ENCODE assay signal across 8 cellular contexts in the genomic region with DNA sequence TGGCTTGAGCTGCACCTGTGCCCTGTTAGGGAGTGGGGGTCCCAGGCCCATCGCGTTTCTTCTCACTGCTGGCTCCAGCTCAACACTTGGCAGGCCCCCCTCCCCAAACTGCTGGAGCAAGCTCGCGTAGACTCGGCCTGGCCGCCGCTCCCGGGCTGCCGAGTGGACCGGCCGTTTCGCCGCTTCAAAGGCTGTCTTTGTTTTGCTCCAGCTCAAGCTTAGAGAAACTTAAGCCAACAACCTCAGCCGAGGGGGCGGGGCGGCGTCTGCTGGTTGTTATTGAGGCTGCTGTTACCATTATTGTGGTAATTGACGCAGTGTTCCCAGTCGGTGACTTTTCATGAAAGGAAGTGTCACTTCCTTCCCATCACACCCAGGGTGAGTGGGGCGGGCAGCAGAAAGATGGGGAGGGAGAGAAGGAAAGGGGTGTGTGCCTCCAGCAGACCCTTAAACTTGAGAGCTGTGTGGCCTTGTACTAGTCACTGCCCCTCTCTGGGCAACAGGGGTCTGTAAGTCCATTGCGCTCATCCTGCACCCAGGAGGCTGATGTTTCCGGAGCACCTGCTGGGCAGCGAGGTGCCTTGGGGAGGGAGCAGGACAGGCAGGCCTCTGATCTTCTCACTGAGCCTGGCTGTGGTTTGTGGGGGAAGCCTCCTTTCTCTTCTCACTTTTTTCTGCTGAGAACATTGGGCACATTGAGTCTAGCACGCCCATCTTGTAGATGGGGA. TPM values are rescaled to one million over a fixed set of nuclear protein-coding genes. Genes with fewer than 3 reads are reported as not detected.
A peak's percentile ranks its signal among the peaks of the same experiment; 100 is the strongest.
DNase-seq lines count a peak whose midpoint lies in the region; ATAC-seq and TF ChIP-seq lines count a peak whose summit lies in the region.

No MANE protein-coding gene starts in this region.

- no peak overlapping the region for H3K27ac ChIP-seq in HCT116 (ENCODE audit: low read depth, low read length)
- H3K27ac ChIP-seq in effector memory CD4-positive, alpha-beta T cell (ENCODE audit: insufficient read depth, low read length, poor library complexity, severe bottlenecking), result peak overlapping the region; percentile 99

- no peak for DNase-seq in HCT116 (ENCODE audit: low read depth, low spot score)
- DNase-seq in activated CD8-positive, alpha-beta memory T cell treated with anti-CD3 and anti-CD28 coated beads for 1 hour (ENCODE audit: extremely low read depth in 1 of 2, low read depth in 1 of 2), result peak; percentile 85 to 90
- DNase-seq in effector memory CD4-positive, alpha-beta T cell, result peak; percentile 83 to 92 (median 87)
- peak; percentile 84 for DNase-seq in mucosa of gallbladder (ENCODE audit: low spot score)
- DNase-seq in stimulated activated CD8-positive, alpha-beta memory T cell treated with anti-CD3 and anti-CD28 coated beads, Interleukin-4, amount 100 ng/mL, for 4 hours (ENCODE audit: low read depth in 2 of 2, low spot score in 1 of 2), result peak; percentile 76 to 80
- no peak for DNase-seq in DMS79 (lab: John Stamatoyannopoulos, UW)
- no peak for DNase-seq in DMS 273 treated with DMSO at 0.1 percent for 48 hours (lab: John Stamatoyannopoulos, UW)

- no peak for ATAC-seq in HCT116
- ATAC-seq in HG03342 (IDR thresholded peaks at IDR 0.05; ENCODE audit: unreplicated experiment), result no peak

- no peaks in the 10 kb centered on the region for H3K36me3 ChIP-seq in HCT116 (ENCODE audit: control insufficient read depth in 1 of 2, insufficient read depth in 2 of 2, low read length in 2 of 2)
- peaks cover 19% of the 10 kb centered on the region for H3K36me3 ChIP-seq in effector memory CD4-positive, alpha-beta T cell (ENCODE audit: control insufficient read depth, insufficient read depth, low read length)

- no peak for TF ChIP-seq RAD21 in HCT116 (IDR thresholded peaks at IDR 0.05; ENCODE audit: low read depth)

- no peaks in the 10 kb centered on the region for H3K9me2 ChIP-seq in HCT116 (ENCODE audit: insufficient read depth)

- peak overlapping the region; percentile 93; the same call in 1 of the 2 replicates for H3K4me2 ChIP-seq in HCT116 (ENCODE audit: low read length)

- POLR2A ChIA-PET in HCT116 (lab: Charles Lee), result interaction anchor here (1.2 kb wide), 1 partner anchor 27 kb away, joined by 3 read pairs; no protein-coding TSS in a partner anchor

- TF ChIP-seq CTCF in HCT116 (IDR thresholded peaks at IDR 0.05 in 2 of 3, conservative IDR thresholded peaks at IDR 0.05 in 1 of 3; ENCODE audit: borderline replicate concordance in 1 of 3, insufficient read depth in 1 of 3, low read depth in 2 of 3, low read length in 2 of 3), result no peak

- no peaks in the 10 kb centered on the region for H4K20me1 ChIP-seq in HCT116 (ENCODE audit: insufficient read depth)

- peaks cover 10 to 48% of the 10 kb centered on the region in 2 experiments for H3K4me1 ChIP-seq in HCT116 (ENCODE audit: control insufficient read depth in 1 of 2, insufficient read depth in 2 of 2, low read length in 2 of 2)
- H3K4me1 ChIP-seq in effector memory CD4-positive, alpha-beta T cell (ENCODE audit: control insufficient read depth, insufficient read depth, low read length, poor library complexity, severe bottlenecking), result peaks cover 45% of the 10 kb centered on the region

- intact Hi-C loops in HCT116 (cut with micrococcal nuclease), result no loop called here

- CTCF ChIA-PET in HCT116 (lab: Charles Lee), result interaction anchor here (3.8 kb wide), 1 partner anchor 11 kb away, joined by 22 read pairs; no protein-coding TSS in a partner anchor

- no peak overlapping the region for H2AFZ ChIP-seq in HCT116 (ENCODE audit: low read depth, low read length, poor library complexity, severe bottlenecking)

- H3K9me3 ChIP-seq in HCT116 (ENCODE audit: control insufficient read depth in 1 of 2, insufficient read depth in 1 of 2, low read depth in 1 of 2, low read length in 2 of 2), result no peaks in the 10 kb centered on the region
- no peaks in the 10 kb centered on the region for H3K9me3 ChIP-seq in effector memory CD4-positive, alpha-beta T cell (ENCODE audit: control insufficient read depth, low read length)

- no peak overlapping the region for H3K9ac ChIP-seq in HCT116 (ENCODE audit: low read length)

- RAD21 ChIA-PET in HCT116 (lab: Charles Lee; ENCODE audit: low non-redundant PET in 1 of 2, low total read pairs in 2 of 2, uncharacterized antibody in 2 of 2, unreplicated experiment in 2 of 2), result no interaction called here

- H3K4me3 ChIP-seq in HCT116 (replicated peaks in 1 of 2; ENCODE audit: low read depth in 1 of 2, low read length in 2 of 2), result no peak overlapping the region
- H3K4me3 ChIP-seq in effector memory CD4-positive, alpha-beta T cell (ENCODE audit: insufficient read depth, low read depth, low read length, poor library complexity, severe bottlenecking), result peak overlapping the region; percentile 99

- TF ChIP-seq POLR2A in HCT116 (IDR thresholded peaks at IDR 0.05; ENCODE audit: borderline replicate concordance, extremely low read depth, insufficient read depth, insufficient read length), result no peak

- no TSS peak for BruUV-seq in HCT116 (replicated peaks; lab: Mats Ljungman, UMichigan)

- H3K27me3 ChIP-seq in HCT116 (ENCODE audit: insufficient read depth, low read length), result no peaks in the 10 kb centered on the region
- H3K27me3 ChIP-seq in effector memory CD4-positive, alpha-beta T cell (replicated peaks; ENCODE audit: control insufficient read depth, insufficient read depth, low read length, poor library complexity, severe bottlenecking), result no peaks in the 10 kb centered on the region

- 0 out of 2 replicates have a peak, but pooled peaks cover 3% of the 10 kb centered on the region for H3K79me2 ChIP-seq in HCT116 (ENCODE audit: insufficient read depth, low read length)

TF ChIP-seq in HCT116, 20 proteins besides CTCF, POLR2A, EP300 and RAD21:
- TF ChIP-seq ZNF274 (IDR thresholded peaks at IDR 0.05; ENCODE audit: low read depth, low read length) (no peak), TCF7L2 (IDR thresholded peaks at IDR 0.05; ENCODE audit: borderline replicate concordance, extremely low read depth, insufficient read depth, insufficient read length) (no peak), CBX3 (IDR thresholded peaks at IDR 0.05; ENCODE audit: low read depth) (no peak), ELF1 (IDR thresholded peaks at IDR 0.05; ENCODE audit: borderline replicate concordance, low read depth) (no peak), ZFX (IDR thresholded peaks at IDR 0.05) (no peak), YY1 (IDR thresholded peaks at IDR 0.05; ENCODE audit: extremely low read depth, insufficient replicate concordance, low read depth, low read length) (no peak), SRF (IDR thresholded peaks at IDR 0.05; ENCODE audit: low read depth) (no peak), FOSL1 (IDR thresholded peaks at IDR 0.05; ENCODE audit: low read depth) (no peak), EZH2phosphoT487 (IDR thresholded peaks at IDR 0.05; ENCODE audit: borderline replicate concordance) (no peak), POLR2AphosphoS5 (IDR thresholded peaks at IDR 0.05; ENCODE audit: low read depth, low read length) (no peak)
- TF ChIP-seq, protein P1, sequence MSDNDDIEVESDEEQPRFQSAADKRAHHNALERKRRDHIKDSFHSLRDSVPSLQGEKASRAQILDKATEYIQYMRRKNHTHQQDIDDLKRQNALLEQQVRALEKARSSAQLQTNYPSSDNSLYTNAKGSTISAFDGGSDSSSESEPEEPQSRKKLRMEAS (IDR thresholded peaks at IDR 0.05), result no peak
- TF ChIP-seq, protein P2, sequence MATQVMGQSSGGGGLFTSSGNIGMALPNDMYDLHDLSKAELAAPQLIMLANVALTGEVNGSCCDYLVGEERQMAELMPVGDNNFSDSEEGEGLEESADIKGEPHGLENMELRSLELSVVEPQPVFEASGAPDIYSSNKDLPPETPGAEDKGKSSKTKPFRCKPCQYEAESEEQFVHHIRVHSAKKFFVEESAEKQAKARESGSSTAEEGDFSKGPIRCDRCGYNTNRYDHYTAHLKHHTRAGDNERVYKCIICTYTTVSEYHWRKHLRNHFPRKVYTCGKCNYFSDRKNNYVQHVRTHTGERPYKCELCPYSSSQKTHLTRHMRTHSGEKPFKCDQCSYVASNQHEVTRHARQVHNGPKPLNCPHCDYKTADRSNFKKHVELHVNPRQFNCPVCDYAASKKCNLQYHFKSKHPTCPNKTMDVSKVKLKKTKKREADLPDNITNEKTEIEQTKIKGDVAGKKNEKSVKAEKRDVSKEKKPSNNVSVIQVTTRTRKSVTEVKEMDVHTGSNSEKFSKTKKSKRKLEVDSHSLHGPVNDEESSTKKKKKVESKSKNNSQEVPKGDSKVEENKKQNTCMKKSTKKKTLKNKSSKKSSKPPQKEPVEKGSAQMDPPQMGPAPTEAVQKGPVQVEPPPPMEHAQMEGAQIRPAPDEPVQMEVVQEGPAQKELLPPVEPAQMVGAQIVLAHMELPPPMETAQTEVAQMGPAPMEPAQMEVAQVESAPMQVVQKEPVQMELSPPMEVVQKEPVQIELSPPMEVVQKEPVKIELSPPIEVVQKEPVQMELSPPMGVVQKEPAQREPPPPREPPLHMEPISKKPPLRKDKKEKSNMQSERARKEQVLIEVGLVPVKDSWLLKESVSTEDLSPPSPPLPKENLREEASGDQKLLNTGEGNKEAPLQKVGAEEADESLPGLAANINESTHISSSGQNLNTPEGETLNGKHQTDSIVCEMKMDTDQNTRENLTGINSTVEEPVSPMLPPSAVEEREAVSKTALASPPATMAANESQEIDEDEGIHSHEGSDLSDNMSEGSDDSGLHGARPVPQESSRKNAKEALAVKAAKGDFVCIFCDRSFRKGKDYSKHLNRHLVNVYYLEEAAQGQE (IDR thresholded peaks at IDR 0.05; ENCODE audit: low read depth), result no peak

RNA-seq across cellular contexts. Expression of a gene that starts 2.1 kb away (rescaled TPM):
- 8.2 TPM for total RNA-seq in HCT116 (2021; ENCODE audit: unreplicated experiment)
- polyA plus RNA-seq in HCT116 (2012), result 6.2 and 7.5 TPM in 2 replicates
- total RNA-seq in mucosa of gallbladder, result 30.2 TPM

RNA-seq across cellular contexts. Expression of a gene that starts 33.5 kb away (rescaled TPM):
- total RNA-seq in HCT116 (2021; ENCODE audit: unreplicated experiment) (not detected), mucosa of gallbladder (3.7 TPM)
- 0.09 and 0.10 TPM in 2 replicates for polyA plus RNA-seq in HCT116 (2012)

Comparison
In these comparisons a context has a peak if more than half of its experiments do, and no peak if none do; other contexts are left out.
1. DNase-seq: peak in activated CD8-positive, alpha-beta memory T cell treated with anti-CD3 and anti-CD28 coated beads for 1 hour (2 of 2), effector memory CD4-positive, alpha-beta T cell (3 of 3), mucosa of gallbladder (single experiment) and stimulated activated CD8-positive, alpha-beta memory T cell treated with anti-CD3 and anti-CD28 coated beads, Interleukin-4, amount 100 ng/mL, for 4 hours (2 of 2); none in HCT116 (single experiment), DMS79 (single experiment) and DMS 273 treated with DMSO at 0.1 percent for 48 hours (single experiment).